15 cellular contexts compared by ENCODE assay signal in genomic region chr1:203404546-203404945, GRCh38. TPM values are rescaled to one million over a fixed set of nuclear protein-coding genes. Genes with fewer than 3 reads are reported as not detected.
"Had no signal": no experiment of that assay in that cellular context is flagged by ENCODE, and none has a peak within 500 bp of the region (broad histone marks: within the 10 kb centered on the region; RNA-seq: fewer than 3 reads in every experiment).

No MANE protein-coding gene starts in this region.

- ATAC-seq: right lobe of liver had no signal

- H3K4me3 ChIP-seq: colonic mucosa, right lobe of liver had no signal

- H3K27me3 ChIP-seq: brain microvascular endothelial cell, colonic mucosa, right lobe of liver had no signal

- H3K36me3 ChIP-seq: brain microvascular endothelial cell, colonic mucosa, right lobe of liver had no signal

- H3K27ac ChIP-seq: brain microvascular endothelial cell, colonic mucosa, parathyroid adenoma, right lobe of liver had no signal

- H3K9me3 ChIP-seq: colonic mucosa, right lobe of liver had no signal

- DNase-seq: activated CD4-positive, alpha-beta T cell treated with anti-CD3 and anti-CD28 coated beads for 1 hour; activated gamma-delta T cell treated with Interleukin-2 at 50 U/mL for 16 hours; activated T-cell treated with anti-CD3 and anti-CD28 coated beads, Interleukin-2, amount 50 U/mL, for 1 hour; aorta; brain microvascular endothelial cell; colonic mucosa; nephron progenitor cell; right lobe of liver; small intestine; stimulated activated CD4-positive, alpha-beta T cell treated with anti-CD3 and anti-CD28 coated beads, Interleukin-15, amount 100 ng/mL, for 24 hours; stimulated activated CD8-positive, alpha-beta memory T cell treated with anti-CD3 and anti-CD28 coated beads, Interleukin-4, amount 100 ng/mL, for 48 hours; stimulated activated naive CD4-positive, alpha-beta T cell; T-helper 9 cell had no signal

- H3K4me1 ChIP-seq: parathyroid adenoma, right lobe of liver had no signal

RNA-seq across cellular contexts. Expression of gene FMOD, which starts 53.6 kb away (rescaled TPM):
- total RNA-seq: mononuclear cell had no signal
